Comparison of ENCODE assay signal across 6 cellular contexts in the genomic region with DNA sequence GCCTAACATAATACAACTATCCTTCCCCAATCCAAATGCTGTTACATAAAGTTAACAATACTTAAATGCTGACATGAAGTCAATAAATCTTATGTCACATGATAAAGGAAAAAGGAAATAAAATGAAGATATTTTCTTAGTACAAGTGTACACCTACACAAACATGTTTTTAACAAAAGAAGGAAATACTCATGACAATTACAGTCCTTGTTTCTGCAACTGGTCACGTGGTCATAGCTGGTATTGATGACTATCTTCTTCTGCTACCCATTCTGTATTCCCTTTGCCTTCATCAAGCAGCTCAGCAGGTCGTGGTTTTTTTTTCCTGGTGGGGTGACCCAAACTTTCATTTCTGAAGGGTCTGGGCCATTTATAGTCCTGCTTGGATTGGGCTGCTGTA. TPM values are rescaled to one million over a fixed set of nuclear protein-coding genes. Genes with fewer than 3 reads are reported as not detected.
DNase-seq lines count a peak whose midpoint lies in the region; ATAC-seq, FAIRE-seq and TF ChIP-seq lines count a peak whose summit lies in the region.
"Not testable (repeated sequence)": the region's sequence is repeated elsewhere in the genome, so short reads cannot be mapped to it uniquely, and the experiment has no call there.

No MANE protein-coding gene starts in this region.

- not testable (repeated sequence) for H3K27ac Mint-ChIP-seq in CD4-positive, CD25-positive, alpha-beta regulatory T cell; endodermal cell

- CTCF ChIA-PET in K562 (lab: Yijun Ruan, JAX; ENCODE audit: low intra/inter-chr PET ratio); endothelial cell of umbilical vein (lab: Charles Lee); HepG2 (lab: Yijun Ruan, JAX; ENCODE audit: low intra/inter-chr PET ratio, low total read pairs): not testable (repeated sequence)

- not testable (repeated sequence) for H4K20me1 ChIP-seq in K562 (replicated peaks; ENCODE audit: control insufficient read depth, insufficient read depth, low read length); endothelial cell of umbilical vein (replicated peaks; ENCODE audit: control insufficient read depth, extremely low read depth, insufficient read depth, low read length); HepG2 (ENCODE audit: insufficient read depth, low read length)

- peaks cover 0 to 19% (median 6%) of the 10 kb centered on the region in 7 donors for H3K9me3 Mint-ChIP-seq in CD4-positive, CD25-positive, alpha-beta regulatory T cell
- peaks cover 17% of the 10 kb centered on the region for H3K9me3 Mint-ChIP-seq in endodermal cell

- dilution Hi-C loops in endothelial cell of umbilical vein (cut with MboI; ENCODE audit: extremely low pct_ligation_motif_present, low sequenced_read_pairs) = not testable (repeated sequence)

- not testable (repeated sequence) for BruUV-seq in K562 (replicated peaks; lab: Mats Ljungman, UMichigan); endothelial cell of umbilical vein (replicated peaks; lab: Mats Ljungman, UMichigan); HepG2 (replicated peaks; lab: Mats Ljungman, UMichigan)

- H3K79me2 ChIP-seq in K562 (ENCODE audit: control insufficient read depth, insufficient read depth, low read length) (peaks cover 23% of the 10 kb centered on the region), HepG2 (ENCODE audit: insufficient read depth, low read length) (peaks cover 33% of the 10 kb centered on the region)
- H3K79me2 ChIP-seq in endothelial cell of umbilical vein (ENCODE audit: control insufficient read depth, insufficient read depth, low read length) = not testable (repeated sequence)

- in situ Hi-C loops in K562 (cut with MboI) = not testable (repeated sequence)
- in situ Hi-C loops in HepG2 (cut with HindIII; ENCODE audit: extremely low pct_ligation_motif_present, low pct_unique_long_range_greater_than_20kb) = loop anchor here (25.0 kb wide), 1 partner anchor 611 kb away; no protein-coding TSS in a partner anchor

- TF ChIP-seq EP300 in K562 (IDR thresholded peaks at IDR 0.05; ENCODE audit: low read length); HepG2 (IDR thresholded peaks at IDR 0.05; ENCODE audit: low read depth in 2 of 2, low read length in 2 of 2); HepG2 (CRISPR knock-in tag; IDR thresholded peaks at IDR 0.05; ENCODE audit: borderline replicate concordance): not testable (repeated sequence)

- not testable (repeated sequence) for H3K27ac ChIP-seq in CD4-positive, CD25-positive, alpha-beta regulatory T cell (ENCODE audit: insufficient read depth, low read length, poor library complexity, severe bottlenecking); K562 (ENCODE audit: extremely low read depth, low read depth, low read length); endodermal cell (ENCODE audit: low read depth, low read length); endothelial cell of umbilical vein (ENCODE audit: insufficient read depth, low read depth, low read length)
- H3K27ac ChIP-seq in HepG2 (ENCODE audit: extremely low read length, insufficient read depth, low read length) = peak overlapping the region; percentile 60

- H3K9ac ChIP-seq in K562 (ENCODE audit: insufficient read depth in 1 of 2, low read depth in 2 of 2, low read length in 2 of 2); endodermal cell (ENCODE audit: extremely low read depth, low read length, poor library complexity, severe bottlenecking); endothelial cell of umbilical vein (replicated peaks; ENCODE audit: extremely low read depth, insufficient read depth, low read length); HepG2 (ENCODE audit: insufficient read depth, low read depth, low read length): not testable (repeated sequence)

- H2AFZ ChIP-seq in K562 (ENCODE audit: low read depth, low read length); endothelial cell of umbilical vein (ENCODE audit: low read depth, low read length); HepG2 (ENCODE audit: low read length): not testable (repeated sequence)

- H3K36me3 Mint-ChIP-seq in CD4-positive, CD25-positive, alpha-beta regulatory T cell = peaks cover 19% of the 10 kb centered on the region
- not testable (repeated sequence) for H3K36me3 Mint-ChIP-seq in endodermal cell (ENCODE audit: low read depth)

- not testable (repeated sequence) for H3K27me3 Mint-ChIP-seq in CD4-positive, CD25-positive, alpha-beta regulatory T cell; endodermal cell (ENCODE audit: insufficient read depth)

- peaks cover 8 to 43% (median 29%) of the 10 kb centered on the region in 4 donors for H3K4me1 Mint-ChIP-seq in CD4-positive, CD25-positive, alpha-beta regulatory T cell
- peaks cover 13% of the 10 kb centered on the region for H3K4me1 Mint-ChIP-seq in endodermal cell

- not testable (repeated sequence) for TF ChIP-seq RAD21 in K562 (CRISPR knock-in tag; conservative IDR thresholded peaks at IDR 0.05 in 1 of 2, IDR thresholded peaks at IDR 0.05 in 1 of 2); HepG2 (CRISPR knock-in tag; IDR thresholded peaks at IDR 0.05)

- not testable (repeated sequence) for DNase-seq in CD4-positive, CD25-positive, alpha-beta regulatory T cell; K562 (ENCODE audit: extremely low read depth in 1 of 4, low spot score in 3 of 4); HepG2 (ENCODE audit: low spot score)
- peak; percentile 20 for DNase-seq in dermis blood vessel endothelial cell
- peak; percentile 5 for DNase-seq in endodermal cell
- peak; percentile 12 for DNase-seq in endothelial cell of umbilical vein (ENCODE audit: low read depth, low spot score)

- H3K4me3 ChIP-seq in CD4-positive, CD25-positive, alpha-beta regulatory T cell (ENCODE audit: low read depth, low read length) = peak overlapping the region; percentile 16
- H3K4me3 ChIP-seq in K562; endodermal cell (ENCODE audit: low read length); endothelial cell of umbilical vein (replicated peaks in 1 of 3; ENCODE audit: insufficient read depth in 1 of 3, low read depth in 1 of 3, low read length in 3 of 3); HepG2 (replicated peaks in 1 of 3; ENCODE audit: insufficient read depth in 1 of 3, low read depth in 2 of 3, low read length in 3 of 3): not testable (repeated sequence)

- not testable (repeated sequence) for H3K9me3 ChIP-seq in CD4-positive, CD25-positive, alpha-beta regulatory T cell (ENCODE audit: control insufficient read depth in 2 of 2, low read length in 2 of 2); K562 (replicated peaks; ENCODE audit: control insufficient read depth, insufficient read depth, low read depth, low read length); endodermal cell (ENCODE audit: control insufficient read depth, low read length); endothelial cell of umbilical vein (replicated peaks; ENCODE audit: control insufficient read depth, insufficient read depth, low read length); HepG2 (ENCODE audit: low read length)

- POLR2A ChIA-PET in K562 (lab: Yijun Ruan, JAX); endothelial cell of umbilical vein (lab: Charles Lee); HepG2 (lab: Yijun Ruan, JAX): not testable (repeated sequence)

- peaks cover 21% of the 10 kb centered on the region for H3K4me1 ChIP-seq in CD4-positive, CD25-positive, alpha-beta regulatory T cell (ENCODE audit: control insufficient read depth, insufficient read depth, low read length, poor library complexity, severe bottlenecking)
- H3K4me1 ChIP-seq in K562 (replicated peaks in 1 of 2; ENCODE audit: control insufficient read depth in 2 of 2, insufficient read depth in 2 of 2, low read length in 2 of 2) (peaks cover 4 to 18% of the 10 kb centered on the region in 2 experiments; a peak in 4 of 5 replicates), endothelial cell of umbilical vein (ENCODE audit: control insufficient read depth, extremely low read depth, insufficient read depth, low read length) (peaks cover 14% of the 10 kb centered on the region), HepG2 (ENCODE audit: insufficient read depth, low read length) (peaks cover 52% of the 10 kb centered on the region)
- not testable (repeated sequence) for H3K4me1 ChIP-seq in endodermal cell (ENCODE audit: control insufficient read depth, insufficient read depth, low read length)

- intact Hi-C loops in K562 (cut with micrococcal nuclease) = loop anchor here (10.0 kb wide), 2 partner anchors 59 to 421 kb away; no protein-coding TSS in a partner anchor
- intact Hi-C loops in endothelial cell of umbilical vein (cut with micrococcal nuclease); HepG2 (cut with micrococcal nuclease; ENCODE audit: unreplicated experiment): not testable (repeated sequence)

- not testable (repeated sequence) for FAIRE-seq in K562 (lab: Jason Lieb, UNC); HepG2 (lab: Jason Lieb, UNC)
- peak; percentile 43 for FAIRE-seq in endothelial cell of umbilical vein (lab: Jason Lieb, UNC)

- H3K4me3 Mint-ChIP-seq in CD4-positive, CD25-positive, alpha-beta regulatory T cell = peak overlapping the region in 1 of 4 donors; percentile 19
- not testable (repeated sequence) for H3K4me3 Mint-ChIP-seq in endodermal cell

- H3K4me2 ChIP-seq in K562 (ENCODE audit: insufficient read depth, low read length); endothelial cell of umbilical vein (ENCODE audit: insufficient read depth, low read length): not testable (repeated sequence)
- peak overlapping the region; percentile 63 for H3K4me2 ChIP-seq in HepG2 (ENCODE audit: low read depth, low read length)

- not testable (repeated sequence) for H3K9me1 ChIP-seq in K562 (ENCODE audit: control insufficient read depth, insufficient read depth, low read length); endothelial cell of umbilical vein (replicated peaks; ENCODE audit: control insufficient read depth, extremely low read depth, insufficient read depth, low read length)

- H3K36me3 ChIP-seq in CD4-positive, CD25-positive, alpha-beta regulatory T cell (ENCODE audit: control insufficient read depth, insufficient read depth, low read length); K562 (ENCODE audit: control insufficient read depth, insufficient read depth, low read length); endodermal cell (ENCODE audit: control insufficient read depth, insufficient read depth, low read length); endothelial cell of umbilical vein (ENCODE audit: control insufficient read depth in 2 of 2, extremely low read depth in 1 of 2, insufficient read depth in 2 of 2, low read length in 2 of 2); HepG2 (replicated peaks in 1 of 2; ENCODE audit: control insufficient read depth in 1 of 2, insufficient read depth in 2 of 2, low read length in 2 of 2): not testable (repeated sequence)

- not testable (repeated sequence) for TF ChIP-seq POLR2A in K562 (conservative IDR thresholded peaks at IDR 0.05); endothelial cell of umbilical vein (IDR thresholded peaks at IDR 0.05; ENCODE audit: low read depth, low read length); HepG2 (IDR thresholded peaks at IDR 0.05; ENCODE audit: insufficient read depth in 1 of 2, low read depth in 2 of 2, low read length in 2 of 2)

- not testable (repeated sequence) for TF ChIP-seq CTCF in K562 (IDR thresholded peaks at IDR 0.05 in 2 of 3, conservative IDR thresholded peaks at IDR 0.05 in 1 of 3; ENCODE audit: insufficient read depth in 2 of 3, low read depth in 1 of 3, low read length in 3 of 3); endodermal cell (conservative IDR thresholded peaks at IDR 0.05); endothelial cell of umbilical vein (IDR thresholded peaks at IDR 0.05; ENCODE audit: extremely low read depth in 1 of 2, insufficient read depth in 1 of 2, low read depth in 1 of 2, low read length in 2 of 2); HepG2 (CRISPR knock-in tag; IDR thresholded peaks at IDR 0.05)

- not testable (repeated sequence) for H3K27me3 ChIP-seq in CD4-positive, CD25-positive, alpha-beta regulatory T cell (ENCODE audit: control insufficient read depth, insufficient read depth, low read length); K562 (ENCODE audit: control insufficient read depth in 2 of 2, insufficient read depth in 2 of 2, low read length in 2 of 2); endodermal cell (ENCODE audit: control insufficient read depth, insufficient read depth, low read length, poor library complexity, severe bottlenecking); endothelial cell of umbilical vein (ENCODE audit: control insufficient read depth in 2 of 2, insufficient read depth in 2 of 2, low read length in 2 of 2); HepG2 (ENCODE audit: control insufficient read depth in 1 of 2, insufficient read depth in 2 of 2, low read length in 2 of 2)

- WGBS in K562 (ENCODE audit: insufficient coverage, low coverage, missing lambda C conversion rate) = 38% methylated on average over 2 of the region's 2 CpGs
- 88 to 90% methylated on average over 2 of the region's 2 CpGs for WGBS in endodermal cell (ENCODE audit: insufficient coverage in 1 of 2, insufficient read length in 1 of 2), 2 experiments
- WGBS in HepG2 (ENCODE audit: low lambda C conversion rate) = 75% methylated on average over 2 of the region's 2 CpGs

- ATAC-seq in CD4-positive, CD25-positive, alpha-beta regulatory T cell (ENCODE audit: low read depth in 2 of 2); K562; HepG2: not testable (repeated sequence)

RNA-seq across cellular contexts. Expression of gene HSDL2, which starts 6.2 kb away (rescaled TPM):
- total RNA-seq in CD4-positive, CD25-positive, alpha-beta regulatory T cell = 15.3 TPM
- polyA plus RNA-seq in CD4-positive, CD25-positive, alpha-beta regulatory T cell = 10 to 100 TPM; 19.5 to 30.4 (median 23.2) TPM
- 17.0 and 29.9 TPM in 2 replicates for total RNA-seq in K562 (2011; cell fraction: chromatin; rRNA removed; ENCODE audit: low replicate concordance)
- 11.0 and 12.2 TPM in 2 replicates for total RNA-seq in K562 (2011; cell fraction: nucleolus; rRNA removed)
- 15.3 and 17.0 TPM in 2 replicates for total RNA-seq in K562 (2011; cell fraction: nucleoplasm; rRNA removed)
- 22.8 and 23.1 TPM in 2 replicates for total RNA-seq in K562 (2014; rRNA removed)
- 43.4 and 46.3 TPM in 2 replicates for total RNA-seq in K562 (2014; rRNA removed; fragmentation: Illumina TruSeq; extraction: Trizol)
- total RNA-seq in K562 (2015; rRNA removed; fragmentation: Illumina TruSeq; extraction: Trizol) = 37.6 and 40.3 TPM in 2 replicates
- total RNA-seq in K562 (2021) = 28.8 and 29.7 TPM in 2 replicates
- polyA plus RNA-seq in K562 (2011; rRNA removed) = 64.8 and 74.1 TPM in 2 replicates
- polyA plus RNA-seq in K562 (2011; cell fraction: cytosol; rRNA removed) = 11.2 and 23.1 TPM in 2 replicates
- 7.7 and 15.4 TPM in 2 replicates for polyA plus RNA-seq in K562 (2011; cell fraction: nucleus; rRNA removed)
- polyA plus RNA-seq in K562 (2012) = 29.3 and 34.5 TPM in 2 replicates
- 33.3 and 37.4 TPM in 2 replicates for polyA plus RNA-seq in K562 (2014; fragmentation: Illumina TruSeq; extraction: Trizol)
- polyA plus RNA-seq in K562 (2014; fragmentation: Nextera tagmentation; extraction: Ambion mirVana) = 10 to 100 TPM; 32.7 to 35.6 TPM
- polyA plus RNA-seq in K562 (2014; rRNA removed) = 23.1 and 24.6 TPM in 2 replicates
- polyA minus RNA-seq in K562 (2011; rRNA and poly(A)+ RNA removed) = 98.5 and 105 TPM in 2 replicates
- polyA minus RNA-seq in K562 (2011; cell fraction: cytosol; rRNA and poly(A)+ RNA removed) = 31.7 and 40.8 TPM in 2 replicates
- 7.9 and 16.2 TPM in 2 replicates for polyA minus RNA-seq in K562 (2011; cell fraction: nucleus; rRNA and poly(A)+ RNA removed)
- total RNA-seq in dermis blood vessel endothelial cell = 23.5 and 31.8 TPM in 2 replicates
- total RNA-seq in endodermal cell = 10 to 100 TPM; 22.5 to 29.1 TPM
- polyA plus RNA-seq in endodermal cell (2013, experiment 1 of 2) = 29.8 TPM
- polyA plus RNA-seq in endodermal cell (2013, experiment 2 of 2) = 25.9 TPM
- 15.6 and 22.1 TPM in 2 replicates for total RNA-seq in endothelial cell of umbilical vein
- 4.0 and 5.6 TPM in 2 replicates for polyA plus RNA-seq in endothelial cell of umbilical vein
- polyA plus RNA-seq in endothelial cell of umbilical vein (2011; cell fraction: cytosol; rRNA removed) = 10.8 and 11.9 TPM in 2 replicates
- polyA plus RNA-seq in endothelial cell of umbilical vein (2011; cell fraction: nucleus; rRNA removed) = 9.5 and 11.1 TPM in 2 replicates
- polyA plus RNA-seq in endothelial cell of umbilical vein (2012) = 25.4 and 27.2 TPM in 2 replicates
- 18.9 and 25.1 TPM in 2 replicates for polyA minus RNA-seq in endothelial cell of umbilical vein
- polyA minus RNA-seq in endothelial cell of umbilical vein (2011; cell fraction: cytosol; rRNA and poly(A)+ RNA removed) = 49.8 TPM
- polyA minus RNA-seq in endothelial cell of umbilical vein (2011; cell fraction: nucleus; rRNA and poly(A)+ RNA removed) = 6.1 and 6.9 TPM in 2 replicates
- total RNA-seq in HepG2 (2016; rRNA removed; fragmentation: Illumina TruSeq; extraction: Trizol) = 55.3 and 76.3 TPM in 2 replicates
- total RNA-seq in HepG2 (2016; cell fraction: cytosol; rRNA removed; fragmentation: Illumina TruSeq; extraction: Trizol; ENCODE audit: low read depth) = 26.8 and 28.8 TPM in 2 replicates
- 57.7 and 86.7 TPM in 2 replicates for total RNA-seq in HepG2 (2016; cell fraction: insoluble cytoplasmic fraction; rRNA removed; fragmentation: Illumina TruSeq; extraction: Trizol)
- total RNA-seq in HepG2 (2016; cell fraction: membrane; rRNA removed; fragmentation: Illumina TruSeq; extraction: Trizol) = 36.5 and 40.1 TPM in 2 replicates
- 32.2 and 40.4 TPM in 2 replicates for total RNA-seq in HepG2 (2016; cell fraction: nucleus; rRNA removed; fragmentation: Illumina TruSeq; extraction: Trizol)
- 57.7 and 80.2 TPM in 2 replicates for polyA plus RNA-seq in HepG2 (2011; rRNA removed)
- 36.9 and 43.5 TPM in 2 replicates for polyA plus RNA-seq in HepG2 (2011; cell fraction: cytosol; rRNA removed)
- 22.2 and 23.4 TPM in 2 replicates for polyA plus RNA-seq in HepG2 (2011; cell fraction: nucleus; rRNA removed)
- polyA plus RNA-seq in HepG2 (2012) = 47.7 and 65.1 TPM in 2 replicates
- polyA plus RNA-seq in HepG2 (2016; cell fraction: cytosol; fragmentation: Illumina TruSeq; extraction: Trizol; ENCODE audit: low read depth) = 18.6 and 21.0 TPM in 2 replicates
- polyA plus RNA-seq in HepG2 (2016; cell fraction: insoluble cytoplasmic fraction; fragmentation: Illumina TruSeq; extraction: Trizol; ENCODE audit: low read depth) = 69.6 and 82.4 TPM in 2 replicates
- polyA plus RNA-seq in HepG2 (2016; cell fraction: membrane; fragmentation: Illumina TruSeq; extraction: Trizol; ENCODE audit: low read depth) = 26.5 and 28.6 TPM in 2 replicates
- 38.5 and 39.3 TPM in 2 replicates for polyA plus RNA-seq in HepG2 (2016; cell fraction: nucleus; fragmentation: Illumina TruSeq; extraction: Trizol; ENCODE audit: insufficient read depth, low read depth)
- polyA minus RNA-seq in HepG2 (2011; rRNA and poly(A)+ RNA removed; ENCODE audit: low replicate concordance) = 28.6 and 43.8 TPM in 2 replicates
- 58.9 and 62.7 TPM in 2 replicates for polyA minus RNA-seq in HepG2 (2011; cell fraction: cytosol; rRNA and poly(A)+ RNA removed)
- 66.0 and 70.4 TPM in 2 replicates for polyA minus RNA-seq in HepG2 (2011; cell fraction: nucleus; rRNA and poly(A)+ RNA removed)

RNA-seq across cellular contexts. Expression of gene PTBP3, which starts 40.2 kb away (rescaled TPM):
- total RNA-seq in CD4-positive, CD25-positive, alpha-beta regulatory T cell = 144 TPM
- 10 to 100 TPM; 49.5 to 56.8 (median 52.8) TPM for polyA plus RNA-seq in CD4-positive, CD25-positive, alpha-beta regulatory T cell
- total RNA-seq in K562 (2011; cell fraction: chromatin; rRNA removed; ENCODE audit: low replicate concordance) = 83.3 and 94.4 TPM in 2 replicates
- total RNA-seq in K562 (2011; cell fraction: nucleolus; rRNA removed) = 15.2 and 20.9 TPM in 2 replicates
- 43.6 and 84.2 TPM in 2 replicates for total RNA-seq in K562 (2011; cell fraction: nucleoplasm; rRNA removed)
- total RNA-seq in K562 (2014; rRNA removed) (36.9 and 44.4 TPM in 2 replicates), K562 (2014; rRNA removed; fragmentation: Illumina TruSeq; extraction: Trizol) (83.5 and 93.8 TPM in 2 replicates), K562 (2015; rRNA removed; fragmentation: Illumina TruSeq; extraction: Trizol) (71.3 and 77.1 TPM in 2 replicates), K562 (2021) (109 and 116 TPM in 2 replicates), dermis blood vessel endothelial cell (40.2 and 70.1 TPM in 2 replicates), endodermal cell (10 to 100 TPM; 83.3 to 94.8 TPM), endothelial cell of umbilical vein (73.2 and 75.0 TPM in 2 replicates), HepG2 (2016; rRNA removed; fragmentation: Illumina TruSeq; extraction: Trizol) (52.8 and 79.5 TPM in 2 replicates)
- polyA plus RNA-seq in K562 (2011; rRNA removed) (132 and 151 TPM in 2 replicates), K562 (2014; fragmentation: Illumina TruSeq; extraction: Trizol) (60.3 and 68.0 TPM in 2 replicates), K562 (2014; fragmentation: Nextera tagmentation; extraction: Ambion mirVana) (10 to 100 TPM; 22.4 to 26.7 TPM), K562 (2014; rRNA removed) (42.0 and 45.5 TPM in 2 replicates), endothelial cell of umbilical vein (42.4 and 49.5 TPM in 2 replicates), HepG2 (2011; rRNA removed) (35.6 and 61.1 TPM in 2 replicates)
- 122 and 173 TPM in 2 replicates for polyA plus RNA-seq in K562 (2011; cell fraction: cytosol; rRNA removed)
- 54.8 and 78.5 TPM in 2 replicates for polyA plus RNA-seq in K562 (2011; cell fraction: nucleus; rRNA removed)
- 34.5 and 35.0 TPM in 2 replicates for polyA plus RNA-seq in K562 (2012)
- 252 and 271 TPM in 2 replicates for polyA minus RNA-seq in K562 (2011; rRNA and poly(A)+ RNA removed)
- 85.2 and 87.1 TPM in 2 replicates for polyA minus RNA-seq in K562 (2011; cell fraction: cytosol; rRNA and poly(A)+ RNA removed)
- 22.9 and 43.9 TPM in 2 replicates for polyA minus RNA-seq in K562 (2011; cell fraction: nucleus; rRNA and poly(A)+ RNA removed)
- polyA plus RNA-seq in endodermal cell (2013, experiment 1 of 2) = 33.7 TPM
- 36.1 TPM for polyA plus RNA-seq in endodermal cell (2013, experiment 2 of 2)
- polyA plus RNA-seq in endothelial cell of umbilical vein (2011; cell fraction: cytosol; rRNA removed) = 28.9 and 33.2 TPM in 2 replicates
- 29.8 and 35.3 TPM in 2 replicates for polyA plus RNA-seq in endothelial cell of umbilical vein (2011; cell fraction: nucleus; rRNA removed)
- 21.2 and 32.0 TPM in 2 replicates for polyA plus RNA-seq in endothelial cell of umbilical vein (2012)
- polyA minus RNA-seq in endothelial cell of umbilical vein = 87.6 and 106 TPM in 2 replicates
- 23.7 TPM for polyA minus RNA-seq in endothelial cell of umbilical vein (2011; cell fraction: cytosol; rRNA and poly(A)+ RNA removed)
- 34.5 and 49.3 TPM in 2 replicates for polyA minus RNA-seq in endothelial cell of umbilical vein (2011; cell fraction: nucleus; rRNA and poly(A)+ RNA removed)
- 116 and 122 TPM in 2 replicates for total RNA-seq in HepG2 (2016; cell fraction: cytosol; rRNA removed; fragmentation: Illumina TruSeq; extraction: Trizol; ENCODE audit: low read depth)
- total RNA-seq in HepG2 (2016; cell fraction: insoluble cytoplasmic fraction; rRNA removed; fragmentation: Illumina TruSeq; extraction: Trizol) = 55.6 and 78.0 TPM in 2 replicates
- 44.6 and 47.8 TPM in 2 replicates for total RNA-seq in HepG2 (2016; cell fraction: membrane; rRNA removed; fragmentation: Illumina TruSeq; extraction: Trizol)
- 33.0 and 35.9 TPM in 2 replicates for total RNA-seq in HepG2 (2016; cell fraction: nucleus; rRNA removed; fragmentation: Illumina TruSeq; extraction: Trizol)
- 23.4 and 43.1 TPM in 2 replicates for polyA plus RNA-seq in HepG2 (2011; cell fraction: cytosol; rRNA removed)
- polyA plus RNA-seq in HepG2 (2011; cell fraction: nucleus; rRNA removed) = 33.0 and 38.2 TPM in 2 replicates
- polyA plus RNA-seq in HepG2 (2012) = 20.2 and 22.4 TPM in 2 replicates
- 2.3 and 2.6 TPM in 2 replicates for polyA plus RNA-seq in HepG2 (2016; cell fraction: cytosol; fragmentation: Illumina TruSeq; extraction: Trizol; ENCODE audit: low read depth)
- 67.1 and 71.0 TPM in 2 replicates for polyA plus RNA-seq in HepG2 (2016; cell fraction: insoluble cytoplasmic fraction; fragmentation: Illumina TruSeq; extraction: Trizol; ENCODE audit: low read depth)
- polyA plus RNA-seq in HepG2 (2016; cell fraction: membrane; fragmentation: Illumina TruSeq; extraction: Trizol; ENCODE audit: low read depth) = 10.9 and 11.4 TPM in 2 replicates
- 30.4 TPM in 2 replicates for polyA plus RNA-seq in HepG2 (2016; cell fraction: nucleus; fragmentation: Illumina TruSeq; extraction: Trizol; ENCODE audit: insufficient read depth, low read depth)
- polyA minus RNA-seq in HepG2 (2011; rRNA and poly(A)+ RNA removed; ENCODE audit: low replicate concordance) = 104 and 144 TPM in 2 replicates
- 55.4 and 66.1 TPM in 2 replicates for polyA minus RNA-seq in HepG2 (2011; cell fraction: cytosol; rRNA and poly(A)+ RNA removed)
- polyA minus RNA-seq in HepG2 (2011; cell fraction: nucleus; rRNA and poly(A)+ RNA removed) = 44.7 and 50.8 TPM in 2 replicates
